23 cellular contexts compared by ENCODE assay signal in the genomic region with DNA sequence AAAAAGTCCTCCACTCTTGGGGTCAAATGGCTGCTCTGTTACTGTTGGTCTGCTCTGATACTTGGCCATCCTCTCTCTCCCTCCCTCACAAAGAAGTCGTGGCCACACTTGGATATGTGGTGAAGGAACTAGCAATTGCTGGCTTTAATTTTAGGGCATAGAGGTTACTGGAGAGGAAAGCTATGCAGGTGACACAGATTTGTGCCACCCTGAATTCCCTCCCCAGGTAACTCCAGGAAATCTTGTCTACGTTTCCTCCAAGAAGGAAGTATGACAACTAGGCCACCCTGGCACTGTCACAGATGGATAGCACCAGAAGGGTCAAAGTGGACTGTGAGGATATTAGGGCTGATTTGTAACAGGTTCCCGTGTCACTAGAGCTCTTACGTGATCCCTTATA. TPM values are rescaled to one million over a fixed set of nuclear protein-coding genes. Genes with fewer than 3 reads are reported as not detected.
"Had no signal": no experiment of that assay in that cellular context is flagged by ENCODE, and none has a peak within 500 bp of the region (broad histone marks: within the 10 kb centered on the region; RNA-seq: fewer than 3 reads in every experiment).

No MANE protein-coding gene starts in this region.

- H3K4me3 ChIP-seq: heart right ventricle, neural progenitor cell, ovary, right atrium auricular region, testis, tibial nerve, upper lobe of right lung, vagina had no signal

- H3K9ac ChIP-seq: neural progenitor cell had no signal

- H3K36me3 Mint-ChIP-seq: neural progenitor cell had no signal

- DNase-seq: cortex of kidney; effector memory CD8-positive, alpha-beta T cell; foreskin melanocyte; heart right ventricle; hypothalamus; kidney glomerular epithelial cell; midbrain; nucleus accumbens; ovary; small intestine; stimulated activated CD4-positive, alpha-beta T cell treated with anti-CD3 and anti-CD28 coated beads, Interleukin-12 subunit alpha, Interleukin-12 subunit beta, amount 100 ng/mL, for 4 hours; stimulated activated naive CD4-positive, alpha-beta T cell treated with Interleukin-2 at 50 U/mL for 16 hours; testis; upper lobe of right lung had no signal

- H3K9me3 Mint-ChIP-seq: neural progenitor cell had no signal

- H3K27ac ChIP-seq: neural progenitor cell, ovary, right atrium auricular region, testis, tibial nerve, upper lobe of right lung, vagina had no signal

- H3K4me3 Mint-ChIP-seq: effector memory CD8-positive, alpha-beta T cell; neural progenitor cell had no signal

- ATAC-seq: effector memory CD8-positive, alpha-beta T cell; heart right ventricle; upper lobe of right lung had no signal

- FAIRE-seq: islet of Langerhans, small intestine had no signal

- H3K27me3 Mint-ChIP-seq: effector memory CD8-positive, alpha-beta T cell; natural killer cell treated with Interleukin-12 subunit alpha and Interleukin-12 subunit beta and Interleukin-15 and Interleukin-18, amount 100 ng/mL, for 72 hours had no signal

- H3K27me3 ChIP-seq: heart right ventricle, neural progenitor cell, ovary, right atrium auricular region, testis, tibial nerve, upper lobe of right lung, vagina had no signal

- H3K27ac Mint-ChIP-seq: neural progenitor cell had no signal

- H3K36me3 ChIP-seq: heart right ventricle, neural progenitor cell, ovary, right atrium auricular region, tibial nerve, upper lobe of right lung, vagina had no signal

- H3K4me2 ChIP-seq: neural progenitor cell had no signal

- H3K9me3 ChIP-seq: heart right ventricle, ovary, right atrium auricular region, testis, tibial nerve, upper lobe of right lung, vagina had no signal

- H2AFZ ChIP-seq: neural progenitor cell had no signal

- H3K4me1 ChIP-seq: right atrium auricular region, testis, tibial nerve, vagina had no signal

RNA-seq across cellular contexts. Expression of a gene that starts 36.0 kb away (rescaled TPM):
- total RNA-seq: epithelial cell of proximal tubule, lower leg skin, posterior vena cava, right atrium auricular region, testis, tibial nerve, vagina had no signal
